Comparison of ENCODE assay signal across 19 cellular contexts in the genomic region with DNA sequence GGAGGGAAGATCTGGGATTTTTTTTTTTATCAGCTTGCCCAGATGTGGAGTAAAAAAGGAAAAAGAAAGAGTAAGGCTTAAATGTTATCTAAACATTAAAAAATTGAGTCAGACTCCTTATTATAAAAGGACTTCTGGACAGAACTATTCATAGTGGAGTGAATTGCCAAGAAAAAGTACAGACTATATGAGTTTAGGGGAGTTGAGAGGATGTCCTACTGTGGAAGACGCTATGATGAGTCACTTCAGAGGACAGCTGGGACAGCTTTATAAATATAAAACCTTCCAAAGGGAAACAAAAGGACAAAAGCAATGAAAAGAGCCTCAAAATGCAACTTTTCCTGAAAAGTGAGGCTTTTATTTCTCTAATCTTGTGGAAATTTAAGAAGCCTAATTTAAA.
"Had no signal": no experiment of that assay in that cellular context is flagged by ENCODE, and none has a peak within 500 bp of the region (broad histone marks: within the 10 kb centered on the region; RNA-seq: fewer than 3 reads in every experiment).

No MANE protein-coding gene starts in this region.

- H3K27ac ChIP-seq: epithelial cell of prostate, lower lobe of right lung, neutrophil, psoas muscle, suprapubic skin, upper lobe of left lung had no signal

- DNase-seq: activated CD4-positive, alpha-beta T cell treated with anti-CD3 and anti-CD28 coated beads, Interleukin-2, amount 50 U/mL, for 4 hours; activated CD4-positive, CD25-positive, alpha-beta regulatory T cell treated with anti-CD3 and anti-CD28 coated beads, Interleukin-2, amount 50 U/mL, for 72 hours; activated effector memory CD4-positive, alpha-beta T cell treated with Interleukin-2 at 50 U/mL for 16 hours; activated T-cell treated with anti-CD3 and anti-CD28 coated beads, Interleukin-2, amount 50 U/mL, for 1 hour; caudate nucleus; cortex of kidney; effector CD8-positive, alpha-beta T cell; glutamatergic neuron; immature natural killer cell; left cardiac atrium; lower lobe of right lung; psoas muscle; stimulated activated CD4-positive, alpha-beta T cell treated with anti-CD3 and anti-CD28 coated beads, Interleukin-4, amount 100 ng/mL, for 1 hour; stimulated activated CD8-positive, alpha-beta memory T cell treated with anti-CD3 and anti-CD28 coated beads, Interleukin-4, amount 100 ng/mL, for 48 hours; stimulated activated naive CD8-positive, alpha-beta T cell treated with anti-CD3 and anti-CD28 coated beads, Interleukin-15, Interleukin-2, amounts not matched to agents 100 U/mL and 50 U/mL, for 24 hours; upper lobe of left lung had no signal

- H3K9me3 ChIP-seq: lower lobe of right lung, neutrophil, psoas muscle, suprapubic skin, upper lobe of left lung had no signal

- H3K36me3 ChIP-seq: lower lobe of right lung, neutrophil, suprapubic skin, upper lobe of left lung had no signal

- H3K4me3 ChIP-seq: lower lobe of right lung, psoas muscle, suprapubic skin, upper lobe of left lung had no signal

- H3K4me1 ChIP-seq: lower lobe of right lung, psoas muscle, suprapubic skin, upper lobe of left lung had no signal

- H3K27me3 ChIP-seq: neutrophil, suprapubic skin, upper lobe of left lung had no signal
